Comparison of ENCODE assay signal across 24 cellular contexts in genomic region chr17:50115744-50116143, GRCh38. TPM values are rescaled to one million over a fixed set of nuclear protein-coding genes. Genes with fewer than 3 reads are reported as not detected.
"Had no signal": no experiment of that assay in that cellular context is flagged by ENCODE, and none has a peak within 500 bp of the region (broad histone marks: within the 10 kb centered on the region; RNA-seq: fewer than 3 reads in every experiment).

No MANE protein-coding gene starts in this region.

- H3K27ac Mint-ChIP-seq: dendritic cell treated with granulocyte-macrophage colony-stimulating factor and Interleukin-4, amounts not matched to agents 40 ng/mL and 50 ng/mL, for 4 days; effector memory CD8-positive, alpha-beta T cell; immature natural killer cell; stimulated activated memory B cell treated with anti-CD40 and anti-IgM and Interleukin-4, amounts not matched to agents 10 μg/mL and 1 μg/mL and 100 μg/mL, for 72 hours; stimulated activated naive CD8-positive, alpha-beta T cell treated with anti-CD3 and anti-CD28 coated beads, Interleukin-15, Interleukin-2, amounts not matched to agents 100 ng/mL and 50 ng/mL, for 24 hours had no signal

- H3K27ac ChIP-seq: epithelial cell of prostate, esophagus muscularis mucosa, ovary, right lobe of liver, spleen, testis, tibial nerve, upper lobe of right lung, vagina had no signal

- H3K36me3 ChIP-seq: gastrocnemius medialis, ovary, right lobe of liver, upper lobe of right lung had no signal

- H3K27me3 ChIP-seq: gastrocnemius medialis, ovary, right lobe of liver, testis, vagina had no signal

- H3K4me3 Mint-ChIP-seq: dendritic cell treated with granulocyte-macrophage colony-stimulating factor and Interleukin-4, amounts not matched to agents 40 ng/mL and 50 ng/mL, for 4 days; stimulated activated memory B cell treated with anti-CD40 and anti-IgM and Interleukin-4, amounts not matched to agents 10 μg/mL and 1 μg/mL and 100 μg/mL, for 72 hours; stimulated activated naive CD8-positive, alpha-beta T cell treated with anti-CD3 and anti-CD28 coated beads, Interleukin-15, Interleukin-2, amounts not matched to agents 100 ng/mL and 50 ng/mL, for 24 hours had no signal

- H3K9me3 ChIP-seq: esophagus muscularis mucosa, gastrocnemius medialis, mucosa of descending colon, ovary, right lobe of liver, spleen, testis, tibial nerve, upper lobe of right lung, vagina had no signal

- H3K36me3 Mint-ChIP-seq: immature natural killer cell; naive thymus-derived CD8-positive, alpha-beta T cell; stimulated activated memory B cell treated with anti-CD40 and anti-IgM and Interleukin-4, amounts not matched to agents 10 μg/mL and 1 μg/mL and 100 μg/mL, for 72 hours had no signal

- H3K9me3 Mint-ChIP-seq: dendritic cell treated with granulocyte-macrophage colony-stimulating factor and Interleukin-4, amounts not matched to agents 40 ng/mL and 50 ng/mL, for 4 days; effector memory CD8-positive, alpha-beta T cell; naive thymus-derived CD8-positive, alpha-beta T cell; stimulated activated memory B cell treated with anti-CD40 and anti-IgM and Interleukin-4, amounts not matched to agents 10 μg/mL and 1 μg/mL and 100 μg/mL, for 72 hours; stimulated activated naive CD8-positive, alpha-beta T cell treated with anti-CD3 and anti-CD28 coated beads, Interleukin-15, Interleukin-2, amounts not matched to agents 100 ng/mL and 50 ng/mL, for 24 hours had no signal

- H3K4me3 ChIP-seq: esophagus muscularis mucosa, gastrocnemius medialis, mucosa of descending colon, ovary, right lobe of liver, spleen, testis, tibial nerve, upper lobe of right lung, vagina had no signal

- DNase-seq: effector memory CD8-positive, alpha-beta T cell; gastrocnemius medialis; immature natural killer cell; left colon; mammary epithelial cell; mucosa of descending colon; naive thymus-derived CD8-positive, alpha-beta T cell; spleen; stimulated activated CD4-positive, alpha-beta T cell treated with anti-CD3 and anti-CD28 coated beads, Interleukin-15, amount 100 ng/mL, for 24 hours; stimulated activated CD4-positive, alpha-beta T cell treated with anti-CD3 and anti-CD28 coated beads, Interleukin-1b, Interleukin-23, amount 100 ng/mL, for 48 hours; stimulated activated CD4-positive, alpha-beta T cell treated with anti-CD3 and anti-CD28 coated beads, Interleukin-4, amount 100 ng/mL, for 24 hours; testis; upper lobe of right lung had no signal

RNA-seq across cellular contexts. Expression of gene SAMD14, which starts 14.2 kb away (rescaled TPM):
- polyA plus RNA-seq: keratinocyte; naive thymus-derived CD8-positive, alpha-beta T cell had no signal

RNA-seq across cellular contexts. Expression of gene SGCA, which starts 50.1 kb away (rescaled TPM):
- total RNA-seq: fibroblast of villous mesenchyme; mammary epithelial cell; naive thymus-derived CD8-positive, alpha-beta T cell had no signal
- polyA plus RNA-seq: immature natural killer cell, keratinocyte, mammary epithelial cell had no signal
